9 cellular contexts compared by ENCODE assay signal in genomic region chr10:62614389-62615157, GRCh38.
DNase-seq lines count a peak whose midpoint lies in the region; ATAC-seq and TF ChIP-seq lines count a peak whose summit lies in the region.
"Had no signal": no experiment of that assay in that cellular context is flagged by ENCODE, and none has a peak within 500 bp of the region (broad histone marks: within the 10 kb centered on the region; RNA-seq: fewer than 3 reads in every experiment).

No MANE protein-coding gene starts in this region.

- H3K27ac ChIP-seq in osteoblast (ENCODE audit: low read depth, low read length) (peak overlapping the region; percentile 4), tibial nerve (peak overlapping the region in 2 of 4 donors; percentile 44 to 51)

- peak; percentile 74 for DNase-seq in T-helper 2 cell treated with Interferon-gamma antibody and Interleukin-4, amounts not matched to agents 5 μg/mL and 100 μg/mL, for 36 hours (ENCODE audit: low spot score)
- DNase-seq in osteoblast (ENCODE audit: insufficient read length, low spot score, missing footprints): peak; percentile 80
- no peak for DNase-seq in tibial nerve (ENCODE audit: low spot score in 2 of 2)
- no peak for DNase-seq in effector CD8-positive, alpha-beta T cell (lab: John Stamatoyannopoulos, UW)
- no peak for DNase-seq in COLO668 (lab: John Stamatoyannopoulos, UW; ENCODE audit: unreplicated experiment)
- DNase-seq in HAP-1 (ENCODE audit: low spot score in 2 of 2): no peak

- peaks cover 7% of the 10 kb centered on the region for H3K27me3 Mint-ChIP-seq in T-helper 2 cell treated with Interferon-gamma antibody and Interleukin-4, amounts not matched to agents 5 μg/mL and 100 μg/mL, for 36 hours (ENCODE audit: low read depth)
- H3K27me3 Mint-ChIP-seq: IgD-negative memory B cell had no signal

- H3K9me3 ChIP-seq in osteoblast (ENCODE audit: low read depth, low read length) (no peaks in the 10 kb centered on the region), tibial nerve (no peaks in the 10 kb centered on the region), HAP-1 (no peaks in the 10 kb centered on the region)

- ATAC-seq in GM18907 (IDR thresholded peaks at IDR 0.05; ENCODE audit: unreplicated experiment) (peak; percentile 69), HG02678 (IDR thresholded peaks at IDR 0.05; ENCODE audit: unreplicated experiment) (peak; percentile 49)

- H2AFZ ChIP-seq in osteoblast (ENCODE audit: low read length): peak overlapping the region; percentile 9

- H3K4me1 Mint-ChIP-seq in T-helper 2 cell treated with Interferon-gamma antibody and Interleukin-4, amounts not matched to agents 5 μg/mL and 100 μg/mL, for 36 hours (ENCODE audit: low read depth): peaks cover 37% of the 10 kb centered on the region

- TF ChIP-seq EP300 in tibial nerve (IDR thresholded peaks at IDR 0.05): peak in 1 of 2 donors; percentile 7

- H3K4me1 ChIP-seq in osteoblast (ENCODE audit: insufficient read depth, low read length) (peaks cover 29% of the 10 kb centered on the region), tibial nerve (no peaks in the 10 kb centered on the region), HAP-1 (no peaks in the 10 kb centered on the region)

- no peak overlapping the region for H3K27ac Mint-ChIP-seq in T-helper 2 cell treated with Interferon-gamma antibody and Interleukin-4, amounts not matched to agents 5 μg/mL and 100 μg/mL, for 36 hours
- H3K27ac Mint-ChIP-seq: IgD-negative memory B cell had no signal

- no peaks in the 10 kb centered on the region for H3K36me3 Mint-ChIP-seq in T-helper 2 cell treated with Interferon-gamma antibody and Interleukin-4, amounts not matched to agents 5 μg/mL and 100 μg/mL, for 36 hours (ENCODE audit: low read depth)

- 68 to 82% methylated on average over 11 of the region's 11 CpGs for WGBS in tibial nerve, 2 donors

- H3K36me3 ChIP-seq in osteoblast (ENCODE audit: insufficient read depth, low read length) (no peaks in the 10 kb centered on the region), tibial nerve (no peaks in the 10 kb centered on the region), HAP-1 (replicated peaks) (no peaks in the 10 kb centered on the region)

- TF ChIP-seq CTCF in osteoblast (IDR thresholded peaks at IDR 0.05; ENCODE audit: extremely low read depth, low read depth, low read length): no peak
- no peak for TF ChIP-seq CTCF in tibial nerve (IDR thresholded peaks at IDR 0.05)

- H3K27me3 ChIP-seq in osteoblast (ENCODE audit: insufficient read depth, low read length): no peaks in the 10 kb centered on the region
- H3K27me3 ChIP-seq in tibial nerve: no peaks in the 10 kb centered on the region
- no peaks in the 10 kb centered on the region for H3K27me3 ChIP-seq in HAP-1 (ENCODE audit: low read depth)

- no peaks in the 10 kb centered on the region for H3K9me3 Mint-ChIP-seq in T-helper 2 cell treated with Interferon-gamma antibody and Interleukin-4, amounts not matched to agents 5 μg/mL and 100 μg/mL, for 36 hours

- H3K4me3 ChIP-seq in osteoblast (ENCODE audit: insufficient read depth, low read length) (no peak overlapping the region), tibial nerve (no peak overlapping the region), HAP-1 (no peak overlapping the region)

- no peaks in the 10 kb centered on the region for H4K20me1 ChIP-seq in osteoblast (ENCODE audit: insufficient read depth, low read length)

- H3K4me3 Mint-ChIP-seq in T-helper 2 cell treated with Interferon-gamma antibody and Interleukin-4, amounts not matched to agents 5 μg/mL and 100 μg/mL, for 36 hours: no peak overlapping the region

- no peaks in the 10 kb centered on the region for H3K79me2 ChIP-seq in osteoblast (ENCODE audit: insufficient read depth, low read length)

- in situ Hi-C loops in HAP-1 (cut with MboI; ENCODE audit: low sequenced_read_pairs): loop anchor here (10.0 kb wide), 2 partner anchors 200 to 540 kb away; partner anchors contain the start of gene EGR2

- no peak for TF ChIP-seq POLR2A in tibial nerve (IDR thresholded peaks at IDR 0.05)

- H3K4me2 ChIP-seq in osteoblast (ENCODE audit: insufficient read depth, low read length): peak overlapping the region; percentile 3

Comparison
In these comparisons a context has a peak if more than half of its experiments do, and no peak if none do; other contexts are left out.
1. DNase-seq: peak in T-helper 2 cell treated with Interferon-gamma antibody and Interleukin-4, amounts not matched to agents 5 μg/mL and 100 μg/mL, for 36 hours (single experiment) and osteoblast (single experiment); none in tibial nerve (0 of 2), effector CD8-positive, alpha-beta T cell (single experiment), COLO668 (single experiment) and HAP-1 (0 of 2).